Comparison of ENCODE assay signal across 8 cellular contexts in the genomic region with DNA sequence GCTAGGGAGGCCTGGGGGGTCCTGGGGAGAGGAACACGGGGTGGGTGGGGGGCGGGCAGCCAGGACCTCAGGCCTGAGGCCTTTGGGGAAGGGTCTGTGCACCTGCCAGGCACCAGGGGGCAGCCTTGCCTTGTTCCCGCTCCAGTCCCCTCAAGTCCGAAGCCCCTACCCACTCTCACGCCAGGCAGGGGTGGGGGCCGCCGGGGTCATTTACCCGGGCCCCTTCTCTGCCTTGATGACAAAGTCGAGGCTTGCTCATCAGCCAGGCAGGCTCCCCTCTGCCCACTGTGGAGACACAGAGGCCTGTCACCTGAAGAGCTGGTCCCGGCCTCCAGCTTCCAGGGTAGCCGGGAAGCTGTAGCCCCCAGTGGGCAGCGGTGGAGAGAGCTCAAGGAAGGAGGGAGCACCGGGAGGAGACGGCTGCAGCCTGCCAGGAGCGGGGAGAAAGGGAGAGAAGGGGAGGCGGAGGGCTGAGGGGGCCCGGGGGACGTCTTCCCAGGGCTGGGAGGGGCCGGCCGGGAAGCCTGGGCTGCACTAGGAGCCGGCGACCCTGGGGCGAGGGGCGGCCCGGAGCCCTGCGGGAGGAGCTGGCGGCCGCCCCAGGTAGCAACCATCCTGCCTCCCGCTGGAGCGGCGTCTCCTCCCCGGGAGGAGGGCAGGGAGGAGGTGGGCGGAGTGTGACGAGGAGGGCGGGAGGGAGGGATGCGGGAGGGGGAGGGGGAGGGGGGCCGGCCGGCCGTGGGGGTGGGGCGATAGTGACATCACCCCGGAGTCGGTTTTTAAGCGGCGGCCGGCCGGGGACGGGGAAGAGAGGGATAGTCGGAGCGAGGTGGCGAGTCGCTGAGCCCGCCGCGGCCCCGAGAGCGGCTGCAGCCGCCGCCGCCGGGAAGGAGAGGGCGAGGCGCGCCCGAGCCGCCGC. TPM values are rescaled to one million over a fixed set of nuclear protein-coding genes. Genes with fewer than 3 reads are reported as not detected.
DNase-seq lines count a peak whose midpoint lies in the region; TF ChIP-seq lines count a peak whose summit lies in the region.

TSS of gene SLC6A8 (plus strand) at position 806 of the 919 bp plus-strand sequence. CDS start 649 bp downstream, outside the sequence.

- no peaks in the 10 kb centered on the region for H3K4me1 Mint-ChIP-seq in stimulated activated naive CD8-positive, alpha-beta T cell treated with anti-CD3 and anti-CD28 coated beads, Interleukin-15, Interleukin-2, amounts not matched to agents 100 ng/mL and 50 ng/mL, for 24 hours (ENCODE audit: low read depth)

- H3K9me3 Mint-ChIP-seq in stimulated activated naive CD8-positive, alpha-beta T cell treated with anti-CD3 and anti-CD28 coated beads, Interleukin-15, Interleukin-2, amounts not matched to agents 100 ng/mL and 50 ng/mL, for 24 hours: no peaks in the 10 kb centered on the region

- no peak for TF ChIP-seq CTCF in WI38 (IDR thresholded peaks at IDR 0.05; ENCODE audit: low read depth, low read length)

- H3K27me3 Mint-ChIP-seq in stimulated activated naive CD8-positive, alpha-beta T cell treated with anti-CD3 and anti-CD28 coated beads, Interleukin-15, Interleukin-2, amounts not matched to agents 100 ng/mL and 50 ng/mL, for 24 hours: peaks cover 6% of the 10 kb centered on the region

- H3K4me3 Mint-ChIP-seq in stimulated activated naive CD8-positive, alpha-beta T cell treated with anti-CD3 and anti-CD28 coated beads, Interleukin-15, Interleukin-2, amounts not matched to agents 100 ng/mL and 50 ng/mL, for 24 hours: peak within 1 kb of the TSS; percentile 48

- no peak within 1 kb of the TSS for H3K27ac Mint-ChIP-seq in stimulated activated naive CD8-positive, alpha-beta T cell treated with anti-CD3 and anti-CD28 coated beads, Interleukin-15, Interleukin-2, amounts not matched to agents 100 ng/mL and 50 ng/mL, for 24 hours

- no peaks in the 10 kb centered on the region for H3K36me3 Mint-ChIP-seq in stimulated activated naive CD8-positive, alpha-beta T cell treated with anti-CD3 and anti-CD28 coated beads, Interleukin-15, Interleukin-2, amounts not matched to agents 100 ng/mL and 50 ng/mL, for 24 hours (ENCODE audit: low read depth)

- DNase-seq in DMS153 treated with DMSO at 0.1 percent for 48 hours (lab: John Stamatoyannopoulos, UW; ENCODE audit: unreplicated experiment) (peak; percentile 35), DMS153 (lab: John Stamatoyannopoulos, UW) (no peak), NCI-H1105 (lab: John Stamatoyannopoulos, UW) (peak; percentile 80), lung microvascular endothelial cell (ENCODE audit: low read depth in 2 of 2) (peak; percentile 52 to 66)
- peak; percentile 9 for DNase-seq in effector CD8-positive, alpha-beta T cell (lab: John Stamatoyannopoulos, UW)
- no peak for DNase-seq in activated CD4-positive, CD25-positive, alpha-beta regulatory T cell treated with anti-CD3 and anti-CD28 coated beads, Interleukin-2, amount 50 U/mL, for 72 hours

- peak within 1 kb of the TSS; percentile 34 for H3K4me3 ChIP-seq in WI38 (ENCODE audit: low read depth, low read length)

RNA-seq across cellular contexts. Expression of gene SLC6A8, which starts in this region (rescaled TPM):
- total RNA-seq in lung microvascular endothelial cell: 2.4 TPM in 2 replicates

Comparison
In these comparisons a context has a peak if more than half of its experiments do, and no peak if none do; other contexts are left out.
1. DNase-seq: peak in DMS153 treated with DMSO at 0.1 percent for 48 hours (single experiment), NCI-H1105 (single experiment), effector CD8-positive, alpha-beta T cell (single experiment) and lung microvascular endothelial cell (2 of 2); none in DMS153 (single experiment) and activated CD4-positive, CD25-positive, alpha-beta regulatory T cell treated with anti-CD3 and anti-CD28 coated beads, Interleukin-2, amount 50 U/mL, for 72 hours (single experiment).